ENCODE assay signal across 9 cellular contexts in the genomic region with DNA sequence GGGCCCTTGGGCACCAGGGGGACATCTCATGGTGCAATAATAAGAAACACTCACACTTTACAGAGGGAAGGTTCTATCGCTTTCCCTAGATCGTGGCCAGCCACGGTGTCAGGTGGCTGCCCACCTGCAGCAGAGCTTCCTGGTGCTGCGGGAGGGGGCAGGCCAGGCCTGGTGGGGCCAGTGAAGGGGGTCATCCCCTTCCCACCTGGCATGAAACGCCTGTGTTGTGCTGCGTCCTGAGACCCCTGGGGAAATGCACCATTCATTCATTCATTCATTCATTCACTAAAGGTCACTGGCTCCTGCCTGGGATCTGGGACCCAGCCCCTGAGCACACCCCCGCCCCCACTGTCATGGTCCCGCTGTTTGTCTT. TPM values are rescaled to one million over a fixed set of nuclear protein-coding genes. Genes with fewer than 3 reads are reported as not detected.
DNase-seq lines count a peak whose midpoint lies in the region; ATAC-seq and TF ChIP-seq lines count a peak whose summit lies in the region.
"Had no signal": no experiment of that assay in that cellular context is flagged by ENCODE, and none has a peak within 500 bp of the region (broad histone marks: within the 10 kb centered on the region; RNA-seq: fewer than 3 reads in every experiment).

No MANE protein-coding gene starts in this region.

- peak overlapping the region in 3 of 4 donors; percentile 78 to 86 (median 84) for H3K4me3 Mint-ChIP-seq in IgD-negative memory B cell
- peak overlapping the region; percentile 40 to 82 (median 72) for H3K4me3 Mint-ChIP-seq in naive thymus-derived CD4-positive, alpha-beta T cell

- TF ChIP-seq CTCF in AG09309 (IDR thresholded peaks at IDR 0.05; ENCODE audit: control insufficient read depth, insufficient read depth, low read depth, low read length, missing control alignments) = no peak

- no peak for ATAC-seq in naive thymus-derived CD4-positive, alpha-beta T cell
- ATAC-seq in HG03520 (IDR thresholded peaks at IDR 0.05; ENCODE audit: unreplicated experiment) = no peak

- H3K27me3 Mint-ChIP-seq in IgD-negative memory B cell = peaks cover 20% of the 10 kb centered on the region
- H3K27me3 Mint-ChIP-seq in naive thymus-derived CD4-positive, alpha-beta T cell = peaks cover 8 to 18% (median 18%) of the 10 kb centered on the region in 5 donors

- POLR2A ChIA-PET in naive thymus-derived CD4-positive, alpha-beta T cell (lab: Charles Lee) = no interaction called here

- no peaks in the 10 kb centered on the region for H3K36me3 Mint-ChIP-seq in IgD-negative memory B cell
- no peaks in the 10 kb centered on the region for H3K36me3 Mint-ChIP-seq in naive thymus-derived CD4-positive, alpha-beta T cell

- 40 to 41% methylated on average over 8 of the region's 8 CpGs for WGBS in ectodermal cell, 2 experiments

- peak overlapping the region in 1 of 3 donors; percentile 16 for H3K27ac Mint-ChIP-seq in IgD-negative memory B cell
- H3K27ac Mint-ChIP-seq in naive thymus-derived CD4-positive, alpha-beta T cell = no peak overlapping the region

- H3K36me3 ChIP-seq in ectodermal cell (ENCODE audit: control insufficient read depth, insufficient read depth, low read length) = no peaks in the 10 kb centered on the region
- H3K36me3 ChIP-seq in naive thymus-derived CD4-positive, alpha-beta T cell (ENCODE audit: control insufficient read depth in 2 of 3, insufficient read depth in 3 of 3, low read length in 3 of 3) = no peaks in the 10 kb centered on the region

- intact Hi-C loops in naive thymus-derived CD4-positive, alpha-beta T cell (cut with micrococcal nuclease) = no loop called here

- no peaks in the 10 kb centered on the region for H3K9me3 Mint-ChIP-seq in IgD-negative memory B cell
- peaks cover 0 to 1% (median 0%) of the 10 kb centered on the region in 11 donors for H3K9me3 Mint-ChIP-seq in naive thymus-derived CD4-positive, alpha-beta T cell

- H3K9me3 ChIP-seq in ectodermal cell (ENCODE audit: control insufficient read depth, low read length) = no peaks in the 10 kb centered on the region
- no peaks in the 10 kb centered on the region for H3K9me3 ChIP-seq in naive thymus-derived CD4-positive, alpha-beta T cell (ENCODE audit: control insufficient read depth in 2 of 3, low read length in 3 of 3)

- H3K4me1 ChIP-seq in ectodermal cell (ENCODE audit: control insufficient read depth, insufficient read depth, low read length) = no peaks in the 10 kb centered on the region
- H3K4me1 ChIP-seq in naive thymus-derived CD4-positive, alpha-beta T cell (ENCODE audit: control insufficient read depth in 2 of 2, insufficient read depth in 2 of 2, low read length in 2 of 2) = peaks cover 0 to 6% of the 10 kb centered on the region in 2 donors

- H3K27ac ChIP-seq in ectodermal cell (ENCODE audit: insufficient read depth, low read depth, low read length, poor library complexity, severe bottlenecking) = no peak overlapping the region
- H3K27ac ChIP-seq in naive thymus-derived CD4-positive, alpha-beta T cell (ENCODE audit: low read depth, low read length) = no peak overlapping the region

- CTCF ChIA-PET in naive thymus-derived CD4-positive, alpha-beta T cell (lab: Charles Lee) = interaction anchor here (0.9 kb wide), 1 partner anchor 9 kb away, joined by 5 read pairs; no protein-coding TSS in a partner anchor

- H3K27me3 ChIP-seq in ectodermal cell (ENCODE audit: control insufficient read depth, insufficient read depth, low read length, poor library complexity, severe bottlenecking) = peaks cover 27% of the 10 kb centered on the region
- H3K27me3 ChIP-seq in naive thymus-derived CD4-positive, alpha-beta T cell (ENCODE audit: control insufficient read depth in 2 of 2, insufficient read depth in 2 of 2, low read length in 2 of 2) = no peaks in the 10 kb centered on the region

- H3K4me3 ChIP-seq in AG09309 (ENCODE audit: control insufficient read depth, low read depth, low read length) = peak overlapping the region; percentile 48
- H3K4me3 ChIP-seq in ectodermal cell (ENCODE audit: insufficient read depth, low read depth, low read length) = peak overlapping the region; percentile 43
- H3K4me3 ChIP-seq in naive thymus-derived CD4-positive, alpha-beta T cell (ENCODE audit: low read length) = peak overlapping the region; percentile 37

- H3K4me1 Mint-ChIP-seq in IgD-negative memory B cell = peaks cover 0 to 9% (median 4%) of the 10 kb centered on the region in 3 donors
- peaks cover 5 to 20% (median 13%) of the 10 kb centered on the region in 7 donors for H3K4me1 Mint-ChIP-seq in naive thymus-derived CD4-positive, alpha-beta T cell

- no peak for DNase-seq in AG09309 (ENCODE audit: low read depth)
- no peak for DNase-seq in naive thymus-derived CD4-positive, alpha-beta T cell
- no peak for DNase-seq in EL
- DNase-seq in NCI-H524 treated with DMSO at 0.1 percent for 48 hours (lab: John Stamatoyannopoulos, UW) = no peak
- DNase-seq in stimulated activated CD4-positive, alpha-beta T cell treated with anti-CD3 and anti-CD28 coated beads, Interleukin-2, amount 100 ng/mL, for 48 hours = no peak
- DNase-seq: foreskin melanocyte had no signal

RNA-seq across cellular contexts. Expression of a gene that starts 0.4 kb away (rescaled TPM):
- 0.54 TPM for polyA plus RNA-seq in IgD-negative memory B cell
- 5.5 TPM for polyA plus RNA-seq in ectodermal cell (2013, experiment 1 of 4)
- polyA plus RNA-seq in ectodermal cell (2013, experiment 2 of 4) = 5.5 TPM
- 5.8 TPM for polyA plus RNA-seq in ectodermal cell (2013, experiment 3 of 4)
- polyA plus RNA-seq in ectodermal cell (2013, experiment 4 of 4) = 5.3 TPM
- total RNA-seq in naive thymus-derived CD4-positive, alpha-beta T cell = under 1 TPM in 2 of 5 experiments, not detected in 3; 0.34 to 0.62 TPM
- 1 to 10 TPM in 1 of 2 donors, not detected in 1; 1.3 TPM for polyA plus RNA-seq in naive thymus-derived CD4-positive, alpha-beta T cell

RNA-seq across cellular contexts. Expression of a gene that starts 33.3 kb away (rescaled TPM):
- polyA plus RNA-seq in IgD-negative memory B cell = not detected
- polyA plus RNA-seq in ectodermal cell (2013, experiment 1 of 4) = 0.31 TPM
- polyA plus RNA-seq in ectodermal cell (2013, experiment 2 of 4) = 0.43 TPM
- 0.48 TPM for polyA plus RNA-seq in ectodermal cell (2013, experiment 3 of 4)
- polyA plus RNA-seq in ectodermal cell (2013, experiment 4 of 4) = 0.32 TPM
- total RNA-seq in naive thymus-derived CD4-positive, alpha-beta T cell = not detected
- polyA plus RNA-seq in naive thymus-derived CD4-positive, alpha-beta T cell = not detected
